Comparison of ENCODE assay signal across 12 cellular contexts in the genomic region with DNA sequence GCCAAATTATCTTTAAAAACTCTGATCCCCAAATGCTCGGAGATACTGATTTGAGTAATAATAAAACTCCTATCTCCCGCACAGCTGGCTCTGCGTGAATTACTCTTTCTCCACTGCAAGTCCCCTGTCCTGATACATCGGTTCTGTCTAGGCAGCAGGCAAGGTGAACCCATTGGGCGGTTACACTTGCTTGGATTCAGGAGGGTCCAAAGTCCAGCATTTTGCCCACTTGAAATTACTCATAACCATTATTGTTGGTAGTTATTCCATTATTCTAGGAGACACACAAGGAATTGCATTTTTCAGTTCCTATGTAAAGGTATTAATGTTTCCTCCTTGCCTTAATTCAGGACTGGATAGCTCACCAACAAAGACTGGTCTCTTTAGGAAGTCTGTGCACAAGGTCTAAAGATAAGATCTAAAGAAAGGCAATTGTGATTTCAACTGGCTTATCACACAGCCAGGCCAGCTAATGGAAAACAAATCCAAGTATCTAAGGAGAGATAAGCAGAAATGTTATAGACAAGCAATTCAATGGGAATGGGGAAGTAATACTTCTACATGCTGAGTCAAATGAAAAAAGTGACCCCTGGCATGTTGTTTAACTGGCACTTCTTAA. TPM values are rescaled to one million over a fixed set of nuclear protein-coding genes. Genes with fewer than 3 reads are reported as not detected.
"Had no signal": no experiment of that assay in that cellular context is flagged by ENCODE, and none has a peak within 500 bp of the region (broad histone marks: within the 10 kb centered on the region; RNA-seq: fewer than 3 reads in every experiment).

No MANE protein-coding gene starts in this region.

- H3K27ac Mint-ChIP-seq: activated CD4-positive, alpha-beta memory T cell treated with anti-CD3 and anti-CD28 coated beads, Interleukin-2, amount 10 ng/mL, durations not matched to agents 7 days and 5 days; activated naive CD8-positive, alpha-beta T cell treated with anti-CD3 and anti-CD28 coated beads, Interleukin-2, amount 10 ng/mL, durations not matched to agents 7 days and 5 days had no signal

- H3K27ac ChIP-seq: dorsolateral prefrontal cortex, ovary, tibial nerve had no signal

- H3K4me3 ChIP-seq: dorsolateral prefrontal cortex, ovary, smooth muscle cell, tibial nerve had no signal

- H3K27me3 Mint-ChIP-seq: activated CD4-positive, alpha-beta memory T cell treated with anti-CD3 and anti-CD28 coated beads, Interleukin-2, amount 10 ng/mL, durations not matched to agents 7 days and 5 days had no signal

- H3K4me2 ChIP-seq: smooth muscle cell had no signal

- H3K9me3 Mint-ChIP-seq: activated CD4-positive, alpha-beta memory T cell treated with anti-CD3 and anti-CD28 coated beads, Interleukin-2, amount 10 ng/mL, durations not matched to agents 7 days and 5 days; activated naive CD8-positive, alpha-beta T cell treated with anti-CD3 and anti-CD28 coated beads, Interleukin-2, amount 10 ng/mL, durations not matched to agents 7 days and 5 days; neural crest cell had no signal

- ATAC-seq: esophagus mucosa, left ventricle myocardium superior had no signal

- DNase-seq: activated CD4-positive, alpha-beta memory T cell treated with anti-CD3 and anti-CD28 coated beads, Interleukin-2, amount 10 ng/mL, durations not matched to agents 7 days and 5 days; activated naive CD8-positive, alpha-beta T cell treated with anti-CD3 and anti-CD28 coated beads, Interleukin-2, amount 10 ng/mL, durations not matched to agents 7 days and 5 days; activated T-cell treated with anti-CD3 and anti-CD28 coated beads, Interleukin-2, amount 50 U/mL, for 48 hours; aorta; dorsolateral prefrontal cortex; left ventricle myocardium superior; mesenchymal stem cell; ovary had no signal

- H3K27me3 ChIP-seq: dorsolateral prefrontal cortex, ovary, tibial nerve had no signal

- H3K9me3 ChIP-seq: ovary, tibial nerve had no signal

- H3K4me1 Mint-ChIP-seq: activated CD4-positive, alpha-beta memory T cell treated with anti-CD3 and anti-CD28 coated beads, Interleukin-2, amount 10 ng/mL, durations not matched to agents 7 days and 5 days; activated naive CD8-positive, alpha-beta T cell treated with anti-CD3 and anti-CD28 coated beads, Interleukin-2, amount 10 ng/mL, durations not matched to agents 7 days and 5 days; neural crest cell had no signal

- H3K4me1 ChIP-seq: tibial nerve had no signal

- H3K4me3 Mint-ChIP-seq: activated CD4-positive, alpha-beta memory T cell treated with anti-CD3 and anti-CD28 coated beads, Interleukin-2, amount 10 ng/mL, durations not matched to agents 7 days and 5 days; activated naive CD8-positive, alpha-beta T cell treated with anti-CD3 and anti-CD28 coated beads, Interleukin-2, amount 10 ng/mL, durations not matched to agents 7 days and 5 days; neural crest cell had no signal

- H3K36me3 Mint-ChIP-seq: activated naive CD8-positive, alpha-beta T cell treated with anti-CD3 and anti-CD28 coated beads, Interleukin-2, amount 10 ng/mL, durations not matched to agents 7 days and 5 days had no signal

- H3K36me3 ChIP-seq: ovary had no signal

RNA-seq across cellular contexts. Expression of gene ANKRD29, which starts 53.2 kb away (rescaled TPM):
- total RNA-seq: activated CD4-positive, alpha-beta memory T cell treated with anti-CD3 and anti-CD28 coated beads, Interleukin-2, amount 10 ng/mL, durations not matched to agents 7 days and 5 days; activated naive CD8-positive, alpha-beta T cell treated with anti-CD3 and anti-CD28 coated beads, Interleukin-2, amount 10 ng/mL, durations not matched to agents 7 days and 5 days had no signal
- polyA plus RNA-seq: smooth muscle cell had no signal
